ENCODE assay signal across 11 cellular contexts in the genomic region with DNA sequence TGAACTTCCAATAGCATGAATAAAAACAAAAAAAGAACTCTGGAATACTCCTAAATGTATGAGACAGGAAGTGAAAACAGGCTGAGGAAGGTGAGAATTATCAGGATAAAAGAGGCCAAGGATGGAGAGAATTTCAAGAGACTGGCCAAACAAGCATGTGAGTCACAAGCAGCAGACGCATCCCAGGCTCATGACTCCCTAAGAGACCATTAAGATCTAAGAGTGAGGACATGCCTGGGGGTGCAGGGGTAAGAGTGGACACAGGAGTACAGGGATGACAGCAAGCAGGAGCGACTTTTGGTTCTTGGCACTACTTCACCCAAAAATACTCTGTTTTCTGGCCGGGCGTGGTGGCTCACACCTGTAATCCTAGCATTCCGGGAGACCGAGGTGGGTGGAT. TPM values are rescaled to one million over a fixed set of nuclear protein-coding genes. Genes with fewer than 3 reads are reported as not detected.
A peak's percentile ranks its signal among the peaks of the same experiment; 100 is the strongest.
DNase-seq lines count a peak whose midpoint lies in the region; ATAC-seq, FAIRE-seq and TF ChIP-seq lines count a peak whose summit lies in the region.
"Had no signal": no experiment of that assay in that cellular context is flagged by ENCODE, and none has a peak within 500 bp of the region (broad histone marks: within the 10 kb centered on the region; RNA-seq: fewer than 3 reads in every experiment).

No MANE protein-coding gene starts in this region.

- peaks cover 13% of the 10 kb centered on the region for H3K36me3 Mint-ChIP-seq in HFFc6 (ENCODE audit: low read depth)

- H3K27ac ChIP-seq in mucosa of rectum (ENCODE audit: low read depth in 2 of 2, low read length in 2 of 2): peak overlapping the region; percentile 18 to 63

- H3K27ac Mint-ChIP-seq in HFFc6: peak overlapping the region; percentile 87

- H3K4me1 Mint-ChIP-seq in HFFc6 (ENCODE audit: low read depth): peaks cover 63% of the 10 kb centered on the region

- H3K4me3 Mint-ChIP-seq in HFFc6: no peak overlapping the region

- no peaks in the 10 kb centered on the region for H3K9me3 Mint-ChIP-seq in HFFc6

- FAIRE-seq in bronchial epithelial cell (lab: Jason Lieb, UNC): no peak

- TF ChIP-seq CTCF in HFFc6 (IDR thresholded peaks at IDR 0.05) (no peak), bronchial epithelial cell (IDR thresholded peaks at IDR 0.05; ENCODE audit: insufficient read depth, low read length, severe bottlenecking) (no peak)

- H3K27me3 ChIP-seq in bronchial epithelial cell (ENCODE audit: control insufficient read depth, insufficient read depth, low read length): no peaks in the 10 kb centered on the region
- H3K27me3 ChIP-seq in mucosa of rectum (ENCODE audit: control insufficient read depth in 2 of 2, insufficient read depth in 2 of 2, low read length in 2 of 2): no peaks in the 10 kb centered on the region

- no peaks in the 10 kb centered on the region for H3K9me3 ChIP-seq in mucosa of rectum (ENCODE audit: control insufficient read depth in 2 of 2, low read length in 2 of 2)

- H3K4me3 ChIP-seq in bronchial epithelial cell (ENCODE audit: low read depth, low read length): no peak overlapping the region
- H3K4me3 ChIP-seq in mucosa of rectum (ENCODE audit: low read length in 2 of 2): no peak overlapping the region

- H3K36me3 ChIP-seq in bronchial epithelial cell (ENCODE audit: control insufficient read depth, insufficient read depth, low read length) (peaks cover 4% of the 10 kb centered on the region), mucosa of rectum (ENCODE audit: control insufficient read depth in 2 of 2, insufficient read depth in 2 of 2, low read length in 2 of 2) (peaks cover 4 to 6% of the 10 kb centered on the region in 2 donors)

- H3K27me3 Mint-ChIP-seq in HFFc6 (ENCODE audit: insufficient read depth): peaks cover 2% of the 10 kb centered on the region

- DNase-seq in AG20443 (ENCODE audit: low spot score) (peak; percentile 77), HFFc6 (peak; percentile 74), bronchial epithelial cell (ENCODE audit: low read depth) (peak; percentile 89), T-helper 9 cell (no peak)
- DNase-seq: Kasumi-1, SIG-M5 had no signal

- H3K4me1 ChIP-seq in mucosa of rectum (ENCODE audit: control insufficient read depth in 2 of 2, insufficient read depth in 2 of 2, low read length in 2 of 2): peaks cover 63 to 64% of the 10 kb centered on the region in 2 donors

- ATAC-seq in GM18909 (IDR thresholded peaks at IDR 0.05; ENCODE audit: poor library complexity, unreplicated experiment) (no peak), GM21528 (IDR thresholded peaks at IDR 0.05; ENCODE audit: low FRiP score, unreplicated experiment) (no peak), GM21717 (IDR thresholded peaks at IDR 0.05; ENCODE audit: unreplicated experiment) (no peak)
- ATAC-seq: left lobe of liver had no signal

- peak overlapping the region in 1 of 2 donors; percentile 35 for H3K9ac ChIP-seq in mucosa of rectum (ENCODE audit: low read depth in 1 of 2, low read length in 2 of 2)

RNA-seq across cellular contexts. Expression of a gene that starts 7.1 kb away (rescaled TPM):
- total RNA-seq in HFFc6 (2021; fragmentation: NEBNext Ultra II Directional; extraction: Animal tissue kit (Norgen Biotek cat#: 25700)): 10 to 100 TPM; 70.1 to 86.1 (median 75.9) TPM
- total RNA-seq in bronchial epithelial cell: 20.5 and 30.7 TPM in 2 replicates

RNA-seq across cellular contexts. Expression of a gene that starts 23.1 kb away (rescaled TPM):
- total RNA-seq in HFFc6 (2021; fragmentation: NEBNext Ultra II Directional; extraction: Animal tissue kit (Norgen Biotek cat#: 25700)): 10 to 100 TPM; 12.5 to 18.9 (median 16.1) TPM
- total RNA-seq in bronchial epithelial cell: 17.4 and 23.6 TPM in 2 replicates

RNA-seq across cellular contexts. Expression of a gene that starts 23.8 kb away (rescaled TPM):
- total RNA-seq in HFFc6 (2021; fragmentation: NEBNext Ultra II Directional; extraction: Animal tissue kit (Norgen Biotek cat#: 25700)): 10 to 100 TPM; 32.3 to 43.0 (median 35.4) TPM
- 25.0 and 35.0 TPM in 2 replicates for total RNA-seq in bronchial epithelial cell

RNA-seq across cellular contexts. Expression of a gene that starts 39.7 kb away (rescaled TPM):
- under 1 TPM in 1 of 6 experiments, not detected in 5; 0.09 TPM for total RNA-seq in HFFc6 (2021; fragmentation: NEBNext Ultra II Directional; extraction: Animal tissue kit (Norgen Biotek cat#: 25700))
- not detected in 2 replicates for total RNA-seq in bronchial epithelial cell
- total RNA-seq: left lobe of liver had no signal

RNA-seq across cellular contexts. Expression of a gene that starts 40.6 kb away (rescaled TPM):
- 10 to 100 TPM; 40.6 to 61.4 (median 51.8) TPM for total RNA-seq in HFFc6 (2021; fragmentation: NEBNext Ultra II Directional; extraction: Animal tissue kit (Norgen Biotek cat#: 25700))
- 67.3 and 72.4 TPM in 2 replicates for total RNA-seq in bronchial epithelial cell
